ENCODE assay signal across 24 cellular contexts in genomic region chr13:46546084-46546786, GRCh38.
"Had no signal": no experiment of that assay in that cellular context is flagged by ENCODE, and none has a peak within 500 bp of the region (broad histone marks: within the 10 kb centered on the region; RNA-seq: fewer than 3 reads in every experiment).

No MANE protein-coding gene starts in this region.

- H3K4me1 ChIP-seq: SJCRH30 had no signal

- H3K9me3 Mint-ChIP-seq: activated CD4-positive, alpha-beta memory T cell treated with anti-CD3 and anti-CD28 coated beads for 36 hours; activated CD4-positive, alpha-beta T cell treated with anti-CD3 and anti-CD28 coated beads, Interleukin-2, amount 10 ng/mL, durations not matched to agents 7 days and 5 days; activated naive CD4-positive, alpha-beta T cell treated with anti-CD3 and anti-CD28 coated beads, Interleukin-2, amount 10 ng/mL, durations not matched to agents 7 days and 5 days; activated naive CD8-positive, alpha-beta T cell treated with anti-CD3 and anti-CD28 coated beads for 36 hours; activated T-cell treated with anti-CD3 and anti-CD28 coated beads, Interleukin-2, amount 50 U/mL, for 72 hours; activated T-helper 2 cell treated with anti-CD3 and anti-CD28 coated beads, Interferon-gamma antibody, Interleukin-2, Interleukin-4, amounts not matched to agents 10 μg/mL and 5 μg/mL and 100 μg/mL, durations not matched to agents 14 hours and 24 hours and 36 hours; T-helper 1 cell treated with Interleukin-12 subunit alpha and Interleukin-12 subunit beta and Interleukin-4 antibody, amounts not matched to agents 30 μg/mL and 1 μg/mL, for 36 hours; WTC11 had no signal

- ATAC-seq: activated T-cell treated with anti-CD3 and anti-CD28 coated beads, Interleukin-2, amount 50 U/mL, for 72 hours; K562; WTC11 had no signal

- H3K4me3 Mint-ChIP-seq: activated CD4-positive, alpha-beta memory T cell treated with anti-CD3 and anti-CD28 coated beads for 36 hours; activated CD4-positive, alpha-beta T cell treated with anti-CD3 and anti-CD28 coated beads, Interleukin-2, amount 10 ng/mL, durations not matched to agents 7 days and 5 days; activated naive CD4-positive, alpha-beta T cell treated with anti-CD3 and anti-CD28 coated beads, Interleukin-2, amount 10 ng/mL, durations not matched to agents 7 days and 5 days; activated naive CD8-positive, alpha-beta T cell treated with anti-CD3 and anti-CD28 coated beads for 36 hours; activated T-cell treated with anti-CD3 and anti-CD28 coated beads, Interleukin-2, amount 50 U/mL, for 72 hours; T-helper 1 cell treated with Interleukin-12 subunit alpha and Interleukin-12 subunit beta and Interleukin-4 antibody, amounts not matched to agents 30 μg/mL and 1 μg/mL, for 36 hours; WTC11 had no signal

- H3K36me3 Mint-ChIP-seq: activated CD4-positive, alpha-beta memory T cell treated with anti-CD3 and anti-CD28 coated beads for 36 hours; activated naive CD4-positive, alpha-beta T cell treated with anti-CD3 and anti-CD28 coated beads, Interleukin-2, amount 10 ng/mL, durations not matched to agents 7 days and 5 days; activated naive CD8-positive, alpha-beta T cell treated with anti-CD3 and anti-CD28 coated beads for 36 hours; WTC11 had no signal

- H3K27me3 ChIP-seq: brain microvascular endothelial cell, cardiac muscle cell, SJCRH30 had no signal

- H3K36me3 ChIP-seq: brain microvascular endothelial cell, cardiac muscle cell, SJCRH30 had no signal

- H3K27ac ChIP-seq: brain microvascular endothelial cell, cardiac muscle cell, RWPE1, SJCRH30 had no signal

- H3K27ac Mint-ChIP-seq: activated CD4-positive, alpha-beta memory T cell treated with anti-CD3 and anti-CD28 coated beads for 36 hours; activated CD4-positive, alpha-beta T cell treated with anti-CD3 and anti-CD28 coated beads, Interleukin-2, amount 10 ng/mL, durations not matched to agents 7 days and 5 days; activated naive CD4-positive, alpha-beta T cell treated with anti-CD3 and anti-CD28 coated beads, Interleukin-2, amount 10 ng/mL, durations not matched to agents 7 days and 5 days; activated naive CD8-positive, alpha-beta T cell treated with anti-CD3 and anti-CD28 coated beads for 36 hours; activated T-cell treated with anti-CD3 and anti-CD28 coated beads, Interleukin-2, amount 50 U/mL, for 72 hours; activated T-helper 2 cell treated with anti-CD3 and anti-CD28 coated beads, Interferon-gamma antibody, Interleukin-2, Interleukin-4, amounts not matched to agents 10 μg/mL and 5 μg/mL and 100 μg/mL, durations not matched to agents 14 hours and 24 hours and 36 hours; T-helper 1 cell treated with Interleukin-12 subunit alpha and Interleukin-12 subunit beta and Interleukin-4 antibody, amounts not matched to agents 30 μg/mL and 1 μg/mL, for 36 hours; WTC11 had no signal

- DNase-seq: activated CD4-positive, alpha-beta memory T cell treated with anti-CD3 and anti-CD28 coated beads for 36 hours; activated CD4-positive, alpha-beta T cell treated with anti-CD3 and anti-CD28 coated beads for 1 hour; activated CD4-positive, alpha-beta T cell treated with anti-CD3 and anti-CD28 coated beads, Interleukin-2, amount 10 ng/mL, durations not matched to agents 7 days and 5 days; activated gamma-delta T cell treated with Interleukin-2 at 50 U/mL for 16 hours; activated naive CD4-positive, alpha-beta T cell treated with anti-CD3 and anti-CD28 coated beads, Interleukin-2, amount 10 ng/mL, durations not matched to agents 7 days and 5 days; activated naive CD8-positive, alpha-beta T cell treated with anti-CD3 and anti-CD28 coated beads for 36 hours; activated T-cell treated with anti-CD3 and anti-CD28 coated beads for 4 hours; activated T-cell treated with anti-CD3 and anti-CD28 coated beads, Interleukin-2, amount 50 U/mL, for 72 hours; brain microvascular endothelial cell; Karpas-422; NCI-H1048; NCI-H1694 treated with DMSO at 0.1 percent for 48 hours; NCI-H2029 treated with DMSO at 0.1 percent for 48 hours; NCI-H446; NCI-H524; NCI-H82; Right ventricle myocardium superior had no signal

- H3K9me3 ChIP-seq: SJCRH30 had no signal

- H3K4me3 ChIP-seq: cardiac muscle cell, K562, SJCRH30 had no signal

- H3K4me1 Mint-ChIP-seq: WTC11 had no signal
